28 cellular contexts compared by ENCODE assay signal in the genomic region with DNA sequence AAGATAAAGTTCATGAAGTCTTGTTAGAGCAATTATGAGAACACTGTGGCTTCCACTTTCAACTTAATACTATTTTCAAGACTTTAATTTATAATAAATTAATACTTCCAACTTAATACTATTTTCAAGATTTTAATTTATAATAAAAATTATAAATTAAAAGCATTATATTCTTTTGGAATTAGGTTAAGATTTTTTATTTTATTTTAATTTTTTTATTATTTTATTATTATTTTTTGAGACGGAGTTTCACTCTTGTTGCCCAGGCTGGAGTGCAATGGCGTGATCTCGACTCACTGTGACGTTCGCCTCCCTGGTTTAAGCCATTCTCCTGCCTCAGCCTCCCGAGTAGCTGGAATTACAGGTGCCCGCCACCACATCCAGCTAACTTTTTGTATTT.
"Had no signal": no experiment of that assay in that cellular context is flagged by ENCODE, and none has a peak within 500 bp of the region (broad histone marks: within the 10 kb centered on the region; RNA-seq: fewer than 3 reads in every experiment).

No MANE protein-coding gene starts in this region.

- H3K27me3 Mint-ChIP-seq: progenitor cell of endocrine pancreas; stimulated activated naive B cell treated with anti-CD40 and anti-IgM and Interleukin-4, amounts not matched to agents 10 μg/mL and 1 μg/mL and 100 μg/mL, for 72 hours had no signal

- ATAC-seq: psoas muscle; right cardiac atrium; right lobe of liver; stimulated activated effector memory CD8-positive, alpha-beta T cell treated with anti-CD3 and anti-CD28 coated beads, Interleukin-12 subunit alpha, Interleukin-12 subunit beta, amount 100 ng/mL, for 72 hours; stimulated activated naive B cell treated with anti-CD40 and anti-IgM and Interleukin-4, amounts not matched to agents 10 μg/mL and 1 μg/mL and 100 μg/mL, for 72 hours had no signal

- H3K27ac ChIP-seq: neural progenitor cell, ovary, parathyroid adenoma, psoas muscle, right lobe of liver, stomach, thoracic aorta, thyroid gland, tibial nerve, upper lobe of left lung, vagina had no signal

- H3K4me1 Mint-ChIP-seq: stimulated activated effector memory CD8-positive, alpha-beta T cell treated with anti-CD3 and anti-CD28 coated beads, Interleukin-12 subunit alpha, Interleukin-12 subunit beta, amount 100 ng/mL, for 72 hours; stimulated activated naive B cell treated with anti-CD40 and anti-IgM and Interleukin-4, amounts not matched to agents 10 μg/mL and 1 μg/mL and 100 μg/mL, for 72 hours had no signal

- H3K9me3 Mint-ChIP-seq: stimulated activated naive CD8-positive, alpha-beta T cell treated with anti-CD3 and anti-CD28 coated beads, Interleukin-15, Interleukin-2, amounts not matched to agents 100 ng/mL and 50 ng/mL, for 24 hours had no signal

- H2AFZ ChIP-seq: neural progenitor cell, parathyroid adenoma had no signal

- H3K4me3 ChIP-seq: neural progenitor cell, ovary, psoas muscle, right lobe of liver, sigmoid colon, stomach, thoracic aorta, thyroid gland, tibial nerve, upper lobe of left lung, vagina had no signal

- FAIRE-seq: small intestine, urothelium cell line had no signal

- H3K36me3 Mint-ChIP-seq: neural progenitor cell; stimulated activated effector memory CD8-positive, alpha-beta T cell treated with anti-CD3 and anti-CD28 coated beads, Interleukin-12 subunit alpha, Interleukin-12 subunit beta, amount 100 ng/mL, for 72 hours; stimulated activated naive B cell treated with anti-CD40 and anti-IgM and Interleukin-4, amounts not matched to agents 10 μg/mL and 1 μg/mL and 100 μg/mL, for 72 hours had no signal

- H3K4me3 Mint-ChIP-seq: nephron; neural progenitor cell; stimulated activated effector memory CD8-positive, alpha-beta T cell treated with anti-CD3 and anti-CD28 coated beads, Interleukin-12 subunit alpha, Interleukin-12 subunit beta, amount 100 ng/mL, for 72 hours; stimulated activated naive B cell treated with anti-CD40 and anti-IgM and Interleukin-4, amounts not matched to agents 10 μg/mL and 1 μg/mL and 100 μg/mL, for 72 hours; stimulated activated naive CD8-positive, alpha-beta T cell treated with anti-CD3 and anti-CD28 coated beads, Interleukin-15, Interleukin-2, amounts not matched to agents 100 ng/mL and 50 ng/mL, for 24 hours had no signal

- H3K4me2 ChIP-seq: neural progenitor cell had no signal

- H3K79me2 ChIP-seq: parathyroid adenoma had no signal

- H3K36me3 ChIP-seq: neural progenitor cell, ovary, right lobe of liver, sigmoid colon, stomach, thoracic aorta, thyroid gland, tibial nerve, upper lobe of left lung, vagina had no signal

- H3K9me3 ChIP-seq: ovary, psoas muscle, right lobe of liver, sigmoid colon, thoracic aorta, thyroid gland, tibial nerve, upper lobe of left lung, vagina had no signal

- H3K27me3 ChIP-seq: neural progenitor cell, ovary, right lobe of liver, sigmoid colon, stomach, thyroid gland, tibial nerve, upper lobe of left lung, vagina had no signal

- H3K9ac ChIP-seq: neural progenitor cell, parathyroid adenoma had no signal

- H3K4me1 ChIP-seq: neural progenitor cell, parathyroid adenoma, psoas muscle, right lobe of liver, thyroid gland, tibial nerve, upper lobe of left lung, vagina had no signal

- DNase-seq: occipital lobe; ovary; posterior cingulate gyrus; psoas muscle; right cardiac atrium; right lobe of liver; sigmoid colon; small intestine; stimulated activated CD4-positive, alpha-beta T cell treated with anti-CD3 and anti-CD28 coated beads, Interleukin-15, amount 100 ng/mL, for 24 hours; stimulated activated CD4-positive, alpha-beta T cell treated with anti-CD3 and anti-CD28 coated beads, Interleukin-2, amount 100 ng/mL, for 24 hours; stimulated activated CD4-positive, alpha-beta T cell treated with anti-CD3 and anti-CD28 coated beads, Interleukin-2, amount 100 ng/mL, for 48 hours; stimulated activated CD4-positive, alpha-beta T cell treated with anti-CD3 and anti-CD28 coated beads, Interleukin-4, amount 100 ng/mL, for 24 hours; stimulated activated naive B cell treated with anti-CD40 and anti-IgM and Interleukin-4, amounts not matched to agents 10 μg/mL and 1 μg/mL and 100 μg/mL, for 72 hours; stimulated activated naive CD4-positive, alpha-beta T cell treated with Interleukin-2 at 50 U/mL for 16 hours; stomach; thyroid gland; trophoblast cell had no signal
